In genomic region chr17:57080708-57081107, GRCh38 we compare ENCODE assay signal across 27 cellular contexts. TPM values are rescaled to one million over a fixed set of nuclear protein-coding genes. Genes with fewer than 3 reads are reported as not detected.
A peak's percentile ranks its signal among the peaks of the same experiment; 100 is the strongest.
DNase-seq lines count a peak whose midpoint lies in the region; ATAC-seq, FAIRE-seq and TF ChIP-seq lines count a peak whose summit lies in the region.
"Had no signal": no experiment of that assay in that cellular context is flagged by ENCODE, and none has a peak within 500 bp of the region (broad histone marks: within the 10 kb centered on the region; RNA-seq: fewer than 3 reads in every experiment).

No MANE protein-coding gene starts in this region.

- H3K4me3 ChIP-seq in A549 (no peak overlapping the region), IMR-90 (ENCODE audit: insufficient read depth, low read depth, low read length) (no peak overlapping the region), bronchial epithelial cell (ENCODE audit: low read depth, low read length) (no peak overlapping the region), dorsolateral prefrontal cortex (no peak overlapping the region)
- H3K4me3 ChIP-seq: BLaER1 treated with 17β-estradiol and CSF1 and Interleukin-3, amounts not matched to agents 10 nM and 100 nM; GM23338; mucosa of descending colon; PC-9 had no signal

- no peak overlapping the region for H3K23ac ChIP-seq in IMR-90 (ENCODE audit: low read depth, low read length)

- no peak overlapping the region for H3K14ac ChIP-seq in IMR-90 (replicated peaks; ENCODE audit: low read depth, low read length)

- H3K9me3 ChIP-seq in A549 (no peaks in the 10 kb centered on the region), IMR-90 (ENCODE audit: control insufficient read depth, insufficient read depth, low read length) (no peaks in the 10 kb centered on the region)
- H3K9me3 ChIP-seq: BLaER1 treated with 17β-estradiol and CSF1 and Interleukin-3, amounts not matched to agents 10 nM and 100 nM; mucosa of descending colon had no signal

- no peak overlapping the region for H3K56ac ChIP-seq in IMR-90 (ENCODE audit: extremely low read depth, insufficient read depth, low read length)

- no peak overlapping the region for H2AFZ ChIP-seq in IMR-90 (replicated peaks; ENCODE audit: low read length, poor library complexity)
- H2AFZ ChIP-seq: GM23338, parathyroid adenoma, PC-9 had no signal

- H4K91ac ChIP-seq in IMR-90 (ENCODE audit: insufficient read depth, low read depth, low read length), result no peak overlapping the region

- no peak overlapping the region for H3K9ac ChIP-seq in IMR-90 (ENCODE audit: low read depth, low read length)
- H3K9ac ChIP-seq: BLaER1 treated with 17β-estradiol and CSF1 and Interleukin-3, amounts not matched to agents 10 nM and 100 nM; parathyroid adenoma had no signal

- CTCF ChIA-PET in A549 (lab: Yijun Ruan, JAX), result interaction anchor here (0.7 to 0.9 kb wide), 4 partner anchors 12 to 753 kb away, joined by 3 to 5 read pairs (median 4); no protein-coding TSS in a partner anchor
- CTCF ChIA-PET in IMR-90 (lab: Yijun Ruan, JAX), result no interaction called here

- H3K4me2 ChIP-seq in A549 (no peak overlapping the region), IMR-90 (ENCODE audit: low read depth, low read length) (no peak overlapping the region)
- H3K4me2 ChIP-seq: BLaER1 treated with 17β-estradiol and CSF1 and Interleukin-3, amounts not matched to agents 10 nM and 100 nM; GM23338; PC-9 had no signal

- intact Hi-C loops in IMR-90 (cut with micrococcal nuclease) (no loop called here), dorsolateral prefrontal cortex (cut with DNase I) (loop anchor here (5.0 to 10.0 kb wide), 3 partner anchors 106 to 248 kb away; partner anchors contain the start of genes C17orf67 (in 2 of the 2), DGKE (in 2 of the 2) and SCPEP1 (in 1 of the 2))

- no peak overlapping the region for H4K8ac ChIP-seq in IMR-90 (ENCODE audit: low read depth in 2 of 2, low read length in 2 of 2)

- TF ChIP-seq CTCF in A549 (IDR thresholded peaks at IDR 0.05), result no peak
- TF ChIP-seq CTCF in GM13977 (IDR thresholded peaks at IDR 0.05; ENCODE audit: extremely low read depth, insufficient read depth, missing control alignments), result no peak
- TF ChIP-seq CTCF in IMR-90 (conservative IDR thresholded peaks at IDR 0.05; ENCODE audit: low read depth, low read length), result no peak
- no peak for TF ChIP-seq CTCF in bronchial epithelial cell (IDR thresholded peaks at IDR 0.05; ENCODE audit: insufficient read depth, low read length, severe bottlenecking)
- TF ChIP-seq CTCF in dorsolateral prefrontal cortex (IDR thresholded peaks at IDR 0.05 in 54 of 56, conservative IDR thresholded peaks at IDR 0.05 in 2 of 56; ENCODE audit: low read depth in 1 of 56, partially characterized antibody in 56 of 56), result no peak

- H3K18ac ChIP-seq in IMR-90 (ENCODE audit: low read depth, low read length), result no peak overlapping the region

- H3K79me1 ChIP-seq in IMR-90 (ENCODE audit: low read depth in 1 of 2, low read length in 2 of 2), result no peaks in the 10 kb centered on the region

- no peak overlapping the region for H2BK20ac ChIP-seq in IMR-90 (ENCODE audit: low read depth, low read length)

- H3K36me3 ChIP-seq in IMR-90 (ENCODE audit: control insufficient read depth, insufficient read depth, low read length), result no peaks in the 10 kb centered on the region
- no peaks in the 10 kb centered on the region for H3K36me3 ChIP-seq in bronchial epithelial cell (ENCODE audit: control insufficient read depth, insufficient read depth, low read length)
- H3K36me3 ChIP-seq: BLaER1 treated with 17β-estradiol and CSF1 and Interleukin-3, amounts not matched to agents 10 nM and 100 nM had no signal

- no peak overlapping the region for H3K27ac ChIP-seq in A549
- H3K27ac ChIP-seq in IMR-90 (ENCODE audit: insufficient read depth, low read length), result no peak overlapping the region
- H3K27ac ChIP-seq in dorsolateral prefrontal cortex, result no peak overlapping the region
- H3K27ac ChIP-seq: BLaER1 treated with 17β-estradiol and CSF1 and Interleukin-3, amounts not matched to agents 10 nM and 100 nM; parathyroid adenoma; PC-9 had no signal

- in situ Hi-C loops in GM13977 (cut with MboI; ENCODE audit: low pct_unique_long_range_greater_than_20kb, low sequenced_read_pairs, unreplicated experiment), result no loop called here
- in situ Hi-C loops in IMR-90 (cut with MboI; ENCODE audit: low sequenced_read_pairs), result no loop called here

- no peak overlapping the region for H2AK5ac ChIP-seq in IMR-90 (ENCODE audit: low read depth, low read length)

- no peak overlapping the region for H4K5ac ChIP-seq in IMR-90 (ENCODE audit: low read depth, low read length)

- DNase-seq in A549 (ENCODE audit: low read depth in 1 of 2, low spot score in 1 of 2) (no peak), GM13977 (ENCODE audit: low spot score) (peak; percentile 53), IMR-90 (peak; percentile 13), bronchial epithelial cell (ENCODE audit: low read depth) (peak; percentile 39), dorsolateral prefrontal cortex (no peak), NCI-H446 treated with DMSO at 0.1 percent for 48 hours (lab: John Stamatoyannopoulos, UW) (no peak), GM19238 (ENCODE audit: insufficient read length, low spot score) (no peak)
- DNase-seq: activated CD8-positive, alpha-beta memory T cell treated with anti-CD3 and anti-CD28 coated beads for 24 hours; activated naive CD4-positive, alpha-beta T cell; activated T-cell treated with anti-CD3 and anti-CD28 coated beads, Interleukin-2, amount 50 U/mL, for 24 hours; anterior cingulate cortex; Calu3; dermis blood vessel endothelial cell; immature natural killer cell; mucosa of descending colon; NCI-H187 treated with DMSO at 0.1 percent for 48 hours; NCI-H82; nephron progenitor cell; SHP77 treated with DMSO at 0.1 percent for 48 hours had no signal

- ATAC-seq in A549 (no peak), IMR-90 (ENCODE audit: low read depth) (no peak), HG03139 (IDR thresholded peaks at IDR 0.05; ENCODE audit: unreplicated experiment) (no peak)
- ATAC-seq: GM23338, mucosa of descending colon, sciatic nerve had no signal

- dilution Hi-C loops in IMR-90 (cut with HindIII; ENCODE audit: low sequenced_read_pairs, unreplicated experiment), result no loop called here

- H3K27me3 ChIP-seq in IMR-90 (ENCODE audit: control insufficient read depth, insufficient read depth, low read length) (no peaks in the 10 kb centered on the region; the same call in none of the 2 replicates), bronchial epithelial cell (ENCODE audit: control insufficient read depth, insufficient read depth, low read length) (no peaks in the 10 kb centered on the region), dorsolateral prefrontal cortex (no peaks in the 10 kb centered on the region)
- H3K27me3 ChIP-seq: BLaER1 treated with 17β-estradiol and CSF1 and Interleukin-3, amounts not matched to agents 10 nM and 100 nM had no signal

- TF ChIP-seq RAD21 in A549 (conservative IDR thresholded peaks at IDR 0.05 in 1 of 2, IDR thresholded peaks at IDR 0.05 in 1 of 2) (no peak), IMR-90 (IDR thresholded peaks at IDR 0.05; ENCODE audit: low read length) (no peak)

- no peak overlapping the region for H2BK15ac ChIP-seq in IMR-90 (ENCODE audit: low read depth, low read length)

- H2AK9ac ChIP-seq in IMR-90 (replicated peaks; ENCODE audit: low read depth, low read length, poor library complexity), result no peak overlapping the region

- POLR2A ChIA-PET in A549 (lab: Yijun Ruan, JAX), result interaction anchor here (0.6 kb wide), 1 partner anchor 486 kb away, joined by 6 read pairs; no protein-coding TSS in a partner anchor
- POLR2A ChIA-PET in IMR-90 (lab: Charles Lee; ENCODE audit: unreplicated experiment), result no interaction called here

- H3K4me1 ChIP-seq in A549, result peaks cover 9% of the 10 kb centered on the region; the same call in 1 of the 3 replicates
- no peaks in the 10 kb centered on the region for H3K4me1 ChIP-seq in IMR-90 (ENCODE audit: control insufficient read depth, insufficient read depth, low read length)

- no peak overlapping the region for H3K4ac ChIP-seq in IMR-90 (ENCODE audit: low read depth, low read length)

- no peak for FAIRE-seq in A549 (lab: Jason Lieb, UNC)
- no peak for FAIRE-seq in bronchial epithelial cell (lab: Jason Lieb, UNC)
- FAIRE-seq: endothelial cell of umbilical vein, urothelium cell line had no signal

- BruUV-seq in IMR-90 (replicated peaks; lab: Mats Ljungman, UMichigan), result no TSS peak

- 69% methylated on average over 2 of the region's 2 CpGs for WGBS in A549 (ENCODE audit: missing lambda C conversion rate)
- WGBS in IMR-90 (ENCODE audit: extremely low coverage in 2 of 2, insufficient read length in 1 of 2), 2 experiments, result no CpG with 5 or more reads among the region's 2 CpGs

- H2BK120ac ChIP-seq in IMR-90 (ENCODE audit: low read depth, low read length), result no peak overlapping the region

- no peaks in the 10 kb centered on the region for H3K9me1 ChIP-seq in IMR-90 (ENCODE audit: insufficient read depth, low read length)

- no peak overlapping the region for H2BK5ac ChIP-seq in IMR-90 (ENCODE audit: low read depth, low read length, poor library complexity, severe bottlenecking)

- TF ChIP-seq POLR2A in A549 (IDR thresholded peaks at IDR 0.05; ENCODE audit: low read length) (no peak), IMR-90 (IDR thresholded peaks at IDR 0.05; ENCODE audit: low read depth, low read length) (no peak)

- H4K20me1 ChIP-seq in IMR-90 (ENCODE audit: insufficient read depth, low read length), result no peaks in the 10 kb centered on the region

- TF ChIP-seq EP300 in A549 (IDR thresholded peaks at IDR 0.05), result no peak

TF ChIP-seq in A549, 52 proteins besides CTCF, POLR2A, EP300 and RAD21 (continues in another document):
- no peak for TF ChIP-seq FOSL2 (IDR thresholded peaks at IDR 0.05)
- peak; percentile 6; the same call in 1 of the 2 replicates for TF ChIP-seq FOSL2 (CRISPR knock-in tag; IDR thresholded peaks at IDR 0.05)
- no peak for TF ChIP-seq RCOR1 (IDR thresholded peaks at IDR 0.05; ENCODE audit: low read depth, low read length)
- TF ChIP-seq HOXB5 (CRISPR knock-in tag; IDR thresholded peaks at IDR 0.05), result no peak

TF ChIP-seq in IMR-90, 13 proteins besides CTCF, POLR2A, EP300 and RAD21 (continues in another document):
- TF ChIP-seq MAZ (IDR thresholded peaks at IDR 0.05; ENCODE audit: borderline replicate concordance, low read depth, low read length), result no peak
- TF ChIP-seq CEBPB (IDR thresholded peaks at IDR 0.05; ENCODE audit: low read depth, low read length), result no peak
- no peak for TF ChIP-seq MAFK (IDR thresholded peaks at IDR 0.05; ENCODE audit: low read depth, low read length)
- no peak for TF ChIP-seq CHD1 (IDR thresholded peaks at IDR 0.05; ENCODE audit: low read depth, low read length)

RNA-seq across cellular contexts. Expression of gene AKAP1, which starts 4.3 kb away (rescaled TPM):
- polyA plus RNA-seq in A549 (2011; rRNA removed) (45.8 and 91.1 TPM in 2 replicates), A549 (2017; fragmentation: RNase III; extraction: RNeasy Plus Mini Kit Qiagen cat#74134 plus additional on column Dnase treatment) (45.4 to 49.4 TPM (median 48.0 TPM) in 3 replicates), IMR-90 (2012; rRNA removed) (16.4 and 17.4 TPM in 2 replicates)
- polyA plus RNA-seq in A549 (2012; cell fraction: cytosol; rRNA removed), result 103 and 110 TPM in 2 replicates
- polyA plus RNA-seq in A549 (2012; cell fraction: nucleus; rRNA removed), result 243 and 294 TPM in 2 replicates
- polyA minus RNA-seq in A549 (2011; rRNA and poly(A)+ RNA removed), result 121 and 143 TPM in 2 replicates
- total RNA-seq in IMR-90 (2012; rRNA removed) (10.2 and 11.7 TPM in 2 replicates), bronchial epithelial cell (20.4 and 30.0 TPM in 2 replicates), dorsolateral prefrontal cortex (10 to 100 TPM; 37.5 to 77.9 (median 57.2) TPM)
- 15.2 and 24.2 TPM in 2 replicates for polyA plus RNA-seq in IMR-90 (2012; cell fraction: cytosol; rRNA removed)
- 36.7 and 40.2 TPM in 2 replicates for polyA plus RNA-seq in IMR-90 (2012; cell fraction: nucleus; rRNA removed; ENCODE audit: low replicate concordance)

Comparison
In these comparisons a context has a peak if more than half of its experiments do, and no peak if none do; other contexts are left out.
1. DNase-seq: peak in GM13977 (single experiment), IMR-90 (single experiment) and bronchial epithelial cell (single experiment); none in A549 (0 of 2), dorsolateral prefrontal cortex (0 of 10), NCI-H446 treated with DMSO at 0.1 percent for 48 hours (single experiment) and GM19238 (single experiment).